In the genomic region with DNA sequence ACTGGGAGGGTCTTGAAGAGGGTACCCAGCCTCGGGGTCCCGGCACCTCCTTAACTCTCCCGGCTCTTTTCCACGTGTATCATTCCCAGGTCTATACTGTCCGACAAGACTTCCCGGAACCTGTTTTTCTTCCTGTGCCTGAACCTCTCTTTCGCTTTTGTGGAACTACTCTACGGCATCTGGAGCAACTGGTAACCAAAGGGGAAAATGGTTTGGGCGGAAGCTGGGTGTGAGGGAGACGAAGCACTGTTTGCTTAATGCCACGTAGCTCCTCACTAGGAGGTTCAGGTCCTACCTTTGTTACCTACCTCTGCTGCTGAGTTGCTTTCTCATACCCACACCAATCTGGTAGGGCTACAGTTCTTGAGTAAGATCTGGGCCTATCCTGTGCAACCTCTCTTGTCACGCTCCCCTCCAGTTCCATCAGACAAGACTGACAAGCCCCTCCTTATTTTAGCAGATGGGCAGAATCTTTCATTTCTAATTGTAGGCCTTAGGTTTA, we compare ENCODE assay signal across 8 cellular contexts. TPM values are rescaled to one million over a fixed set of nuclear protein-coding genes. Genes with fewer than 3 reads are reported as not detected.
DNase-seq lines count a peak whose midpoint lies in the region; ATAC-seq lines count a peak whose summit lies in the region.

No MANE protein-coding gene starts in this region.

- peak overlapping the region; percentile 86 for H3K27ac ChIP-seq in cingulate gyrus (ENCODE audit: low read depth, low read length)

- DNase-seq in SIG-M5 treated with dmso at 0.1 percent for 504 hours (lab: John Stamatoyannopoulos, UW; ENCODE audit: unreplicated experiment) (peak; percentile 52), SIG-M5 (lab: John Stamatoyannopoulos, UW) (no peak), NCI-H2029 treated with DMSO at 0.1 percent for 48 hours (lab: John Stamatoyannopoulos, UW) (peak; percentile 42), lung microvascular endothelial cell (ENCODE audit: low read depth in 2 of 2) (peak; percentile 53 to 75)
- peak; percentile 34 for DNase-seq in activated CD4-positive, alpha-beta T cell treated with anti-CD3 and anti-CD28 coated beads for 1 hour
- DNase-seq in stimulated activated CD8-positive, alpha-beta memory T cell treated with anti-CD3 and anti-CD28 coated beads, Interleukin-15, amount 100 ng/mL, for 48 hours (ENCODE audit: low read depth in 2 of 2) = peak; percentile 25 to 29

- peak; percentile 34 for ATAC-seq in HG02763 (IDR thresholded peaks at IDR 0.05; ENCODE audit: unreplicated experiment)

RNA-seq across cellular contexts. Expression of a gene that starts 0.6 kb away (rescaled TPM):
- 22.0 and 27.4 TPM in 2 replicates for total RNA-seq in lung microvascular endothelial cell

RNA-seq across cellular contexts. Expression of a gene that starts 1.9 kb away (rescaled TPM):
- 10.9 and 11.8 TPM in 2 replicates for total RNA-seq in lung microvascular endothelial cell
